ENCODE assay signal across 18 cellular contexts in the genomic region with DNA sequence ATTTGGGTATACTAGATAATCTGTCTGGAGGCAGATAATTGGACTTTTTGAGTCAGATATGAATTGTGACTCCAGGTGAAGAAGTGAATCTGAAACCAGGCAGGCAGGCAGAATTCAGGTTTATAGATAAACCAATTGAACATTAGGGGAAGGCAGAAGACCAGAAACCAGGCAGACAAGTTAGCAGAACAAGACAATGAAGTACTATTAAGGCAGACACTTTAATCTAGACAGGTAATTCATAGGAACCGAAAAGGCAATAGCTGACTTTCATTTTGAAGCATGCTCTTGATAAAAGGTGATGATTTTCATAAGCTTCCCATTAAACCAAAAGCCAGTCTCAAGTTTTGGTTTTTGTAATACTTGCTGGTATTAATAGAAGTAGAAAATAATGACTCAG. TPM values are rescaled to one million over a fixed set of nuclear protein-coding genes. Genes with fewer than 3 reads are reported as not detected.
DNase-seq lines count a peak whose midpoint lies in the region; ATAC-seq lines count a peak whose summit lies in the region.
"Had no signal": no experiment of that assay in that cellular context is flagged by ENCODE, and none has a peak within 500 bp of the region (broad histone marks: within the 10 kb centered on the region; RNA-seq: fewer than 3 reads in every experiment).

No MANE protein-coding gene starts in this region.

- H3K36me3 Mint-ChIP-seq in activated T-helper 17 cell treated with anti-CD3 and anti-CD28 coated beads, Interleukin-2, amount 50 U/mL, for 72 hours (ENCODE audit: low read depth): no peaks in the 10 kb centered on the region
- H3K36me3 Mint-ChIP-seq: CD4-positive, alpha-beta memory T cell; IgD-negative memory B cell had no signal

- DNase-seq in SKM-1 (lab: John Stamatoyannopoulos, UW; ENCODE audit: unreplicated experiment): no peak
- no peak for DNase-seq in COLO668 (lab: John Stamatoyannopoulos, UW; ENCODE audit: unreplicated experiment)
- DNase-seq in activated T-cell treated with anti-CD3 and anti-CD28 coated beads for 4 hours: no peak
- DNase-seq: BE2C; CD4-positive, alpha-beta memory T cell; COR-L47; DMS153; DMS79 treated with DMSO at 0.1 percent for 48 hours; EL; H7; KG1 had no signal

- H3K4me3 Mint-ChIP-seq in activated T-helper 17 cell treated with anti-CD3 and anti-CD28 coated beads, Interleukin-2, amount 50 U/mL, for 72 hours: no peak overlapping the region
- H3K4me3 Mint-ChIP-seq: GM23338, IgD-negative memory B cell had no signal

- ATAC-seq in GM21619 (IDR thresholded peaks at IDR 0.05; ENCODE audit: unreplicated experiment) (peak; percentile 55), HG03342 (IDR thresholded peaks at IDR 0.05; ENCODE audit: unreplicated experiment) (peak; percentile 41)
- ATAC-seq in activated T-helper 17 cell treated with anti-CD3 and anti-CD28 coated beads, Interleukin-2, amount 50 U/mL, for 72 hours (replicated peaks): peak; percentile 32
- ATAC-seq: A549, GM23338 had no signal

- H3K27ac Mint-ChIP-seq in activated T-helper 17 cell treated with anti-CD3 and anti-CD28 coated beads, Interleukin-2, amount 50 U/mL, for 72 hours: no peak overlapping the region
- H3K27ac Mint-ChIP-seq: CD4-positive, alpha-beta memory T cell; GM23338; IgD-negative memory B cell had no signal

- H3K9me3 Mint-ChIP-seq in activated T-helper 17 cell treated with anti-CD3 and anti-CD28 coated beads, Interleukin-2, amount 50 U/mL, for 72 hours: no peaks in the 10 kb centered on the region
- H3K9me3 Mint-ChIP-seq: GM23338 had no signal

- peaks cover 5% of the 10 kb centered on the region for H3K4me1 Mint-ChIP-seq in activated T-helper 17 cell treated with anti-CD3 and anti-CD28 coated beads, Interleukin-2, amount 50 U/mL, for 72 hours
- H3K4me1 Mint-ChIP-seq: IgD-negative memory B cell had no signal

- peaks cover 3% of the 10 kb centered on the region for H3K27me3 Mint-ChIP-seq in activated T-helper 17 cell treated with anti-CD3 and anti-CD28 coated beads, Interleukin-2, amount 50 U/mL, for 72 hours
- H3K27me3 Mint-ChIP-seq: IgD-negative memory B cell had no signal

RNA-seq across cellular contexts. Expression of a gene that starts 19.3 kb away (rescaled TPM):
- 1 to 10 TPM; 3.7 to 6.5 TPM for total RNA-seq in activated T-helper 17 cell treated with anti-CD3 and anti-CD28 coated beads, Interleukin-2, amount 50 U/mL, for 72 hours
- total RNA-seq: HT1080 had no signal
